ENCODE assay signal across 24 cellular contexts in genomic region chr2:19676770-19677169, GRCh38.
DNase-seq lines count a peak whose midpoint lies in the region; TF ChIP-seq lines count a peak whose summit lies in the region.
"Had no signal": no experiment of that assay in that cellular context is flagged by ENCODE, and none has a peak within 500 bp of the region (broad histone marks: within the 10 kb centered on the region; RNA-seq: fewer than 3 reads in every experiment).

No MANE protein-coding gene starts in this region.

- no peaks in the 10 kb centered on the region for H3K9me3 Mint-ChIP-seq in H9
- H3K9me3 Mint-ChIP-seq: activated naive CD4-positive, alpha-beta T cell treated with anti-CD3 and anti-CD28 coated beads, Interleukin-2, amount 50 U/mL, for 24 hours; activated T-helper 1 cell treated with anti-CD3 and anti-CD28 coated beads, Interleukin-12 subunit alpha, Interleukin-12 subunit beta, Interleukin-2, Interleukin-4 antibody, amounts not matched to agents 30 ng/mL and 10 ng/mL and 1 ng/mL, durations not matched to agents 14 hours and 24 hours and 36 hours; HFFc6 had no signal

- no peak overlapping the region for H3K23ac ChIP-seq in H9 (ENCODE audit: insufficient read length, low read depth, low read length)

- no peak overlapping the region for H2AK5ac ChIP-seq in H9 (ENCODE audit: insufficient read length, low read length)

- H3K4me1 Mint-ChIP-seq in H9 = no peaks in the 10 kb centered on the region
- H3K4me1 Mint-ChIP-seq: activated naive CD4-positive, alpha-beta T cell treated with anti-CD3 and anti-CD28 coated beads, Interleukin-2, amount 50 U/mL, for 24 hours had no signal

- H2AFZ ChIP-seq in H9 (ENCODE audit: low read length) = no peak overlapping the region

- H3T11ph ChIP-seq in H9 (ENCODE audit: low read length) = no peak overlapping the region

- H2BK20ac ChIP-seq in H9 (ENCODE audit: low read depth, low read length, poor library complexity, severe bottlenecking) = no peak overlapping the region

- H3K36me3 Mint-ChIP-seq in H9 (ENCODE audit: insufficient read depth in 1 of 3, low read depth in 3 of 3) = no peaks in the 10 kb centered on the region
- H3K36me3 Mint-ChIP-seq: activated naive CD4-positive, alpha-beta T cell treated with anti-CD3 and anti-CD28 coated beads, Interleukin-2, amount 50 U/mL, for 24 hours had no signal

- H2BK15ac ChIP-seq in H9 (ENCODE audit: low read depth, low read length) = no peak overlapping the region

- WGBS in H9 (ENCODE audit: extremely low coverage, insufficient read length, low lambda C conversion rate) = no CpG with 5 or more reads among the region's 6 CpGs
- 74 to 81% methylated on average over 6 of the region's 6 CpGs for WGBS in tibial nerve, 2 donors

- H4K20me1 ChIP-seq in H9 (ENCODE audit: control insufficient read depth, insufficient read depth, insufficient read length) = no peaks in the 10 kb centered on the region

- no peak overlapping the region for H3K27ac Mint-ChIP-seq in H9
- H3K27ac Mint-ChIP-seq: activated naive CD4-positive, alpha-beta T cell treated with anti-CD3 and anti-CD28 coated beads, Interleukin-2, amount 50 U/mL, for 24 hours; activated T-helper 1 cell treated with anti-CD3 and anti-CD28 coated beads, Interleukin-12 subunit alpha, Interleukin-12 subunit beta, Interleukin-2, Interleukin-4 antibody, amounts not matched to agents 30 ng/mL and 10 ng/mL and 1 ng/mL, durations not matched to agents 14 hours and 24 hours and 36 hours; HFFc6 had no signal

- H3K9me3 ChIP-seq in H9 (ENCODE audit: control insufficient read depth, low read depth, low read length) = no peaks in the 10 kb centered on the region
- no peaks in the 10 kb centered on the region for H3K9me3 ChIP-seq in right atrium auricular region
- no peaks in the 10 kb centered on the region for H3K9me3 ChIP-seq in tibial nerve
- H3K9me3 ChIP-seq: heart right ventricle had no signal

- no peak overlapping the region for H3K4me3 Mint-ChIP-seq in H9
- H3K4me3 Mint-ChIP-seq: activated naive CD4-positive, alpha-beta T cell treated with anti-CD3 and anti-CD28 coated beads, Interleukin-2, amount 50 U/mL, for 24 hours; activated T-helper 1 cell treated with anti-CD3 and anti-CD28 coated beads, Interleukin-12 subunit alpha, Interleukin-12 subunit beta, Interleukin-2, Interleukin-4 antibody, amounts not matched to agents 30 ng/mL and 10 ng/mL and 1 ng/mL, durations not matched to agents 14 hours and 24 hours and 36 hours; HFFc6 had no signal

- H2BK120ac ChIP-seq in H9 (ENCODE audit: low read depth, low read length, poor library complexity, severe bottlenecking) = no peak overlapping the region

- H2BK5ac ChIP-seq in H9 (ENCODE audit: insufficient read length, low read length) = no peak overlapping the region

- H4K8ac ChIP-seq in H9 (replicated peaks; ENCODE audit: insufficient read length, low read depth, low read length) = no peak overlapping the region

- H3K27me3 ChIP-seq in H9 (ENCODE audit: insufficient read depth, low read length) (no peaks in the 10 kb centered on the region), right atrium auricular region (no peaks in the 10 kb centered on the region), tibial nerve (no peaks in the 10 kb centered on the region)
- H3K27me3 ChIP-seq: heart right ventricle had no signal

- no peak overlapping the region for H3K27ac ChIP-seq in H9 (ENCODE audit: insufficient read length, low read depth, low read length)
- H3K27ac ChIP-seq in right atrium auricular region = no peak overlapping the region
- H3K27ac ChIP-seq in tibial nerve = no peak overlapping the region
- H3K27ac ChIP-seq: epithelial cell of prostate, heart right ventricle, KMS-11 had no signal

- peak; percentile 55 for TF ChIP-seq CTCF in H9 (conservative IDR thresholded peaks at IDR 0.05)
- no peak for TF ChIP-seq CTCF in right atrium auricular region (IDR thresholded peaks at IDR 0.05)
- TF ChIP-seq CTCF in tibial nerve (IDR thresholded peaks at IDR 0.05) = no peak

- no peak overlapping the region for H3K14ac ChIP-seq in H9 (ENCODE audit: insufficient read depth, low read length)

- TF ChIP-seq POLR2A in tibial nerve (IDR thresholded peaks at IDR 0.05) = no peak

- no peaks in the 10 kb centered on the region for H3K4me1 ChIP-seq in H9 (ENCODE audit: insufficient read depth, low read length)
- peaks cover 0 to 19% of the 10 kb centered on the region in 2 donors for H3K4me1 ChIP-seq in right atrium auricular region
- H3K4me1 ChIP-seq in tibial nerve = peaks cover 0 to 9% (median 0%) of the 10 kb centered on the region in 4 donors

- no peak overlapping the region for H3K56ac ChIP-seq in H9 (ENCODE audit: insufficient read length, low read depth, low read length)

- H3K18ac ChIP-seq in H9 (ENCODE audit: insufficient read length, low read depth, low read length) = no peak overlapping the region

- H3K36me3 ChIP-seq in right atrium auricular region = no peaks in the 10 kb centered on the region
- no peaks in the 10 kb centered on the region for H3K36me3 ChIP-seq in tibial nerve
- H3K36me3 ChIP-seq: heart right ventricle had no signal

- no peak overlapping the region for H4K5ac ChIP-seq in H9 (ENCODE audit: insufficient read length, low read depth, low read length)

- peaks cover 2% of the 10 kb centered on the region; the same call in 1 of the 2 replicates for H3K27me3 Mint-ChIP-seq in H9 (ENCODE audit: low read depth)

- H3K4me3 ChIP-seq in right atrium auricular region = no peak overlapping the region
- H3K4me3 ChIP-seq in tibial nerve = no peak overlapping the region
- H3K4me3 ChIP-seq: heart right ventricle had no signal

- no peak overlapping the region for H2BK12ac ChIP-seq in H9 (ENCODE audit: insufficient read length, low read depth, low read length)

- no peak overlapping the region for H4K91ac ChIP-seq in H9 (ENCODE audit: insufficient read length, low read depth, low read length)

- no peak overlapping the region for H3K4me2 ChIP-seq in H9 (ENCODE audit: insufficient read depth, insufficient read length, low read length)
- H3K4me2 ChIP-seq: KMS-11 had no signal

- no peak overlapping the region for H3K9ac ChIP-seq in H9 (ENCODE audit: extremely low read depth, insufficient read length, low read length)
- H3K9ac ChIP-seq: KMS-11 had no signal

- H3K4ac ChIP-seq in H9 (ENCODE audit: low read depth, low read length) = no peak overlapping the region

- TF ChIP-seq EP300 in tibial nerve (IDR thresholded peaks at IDR 0.05) = no peak

- H3K79me1 ChIP-seq in H9 (ENCODE audit: insufficient read depth, low read depth, low read length, poor library complexity, severe bottlenecking) = no peaks in the 10 kb centered on the region

- no peaks in the 10 kb centered on the region for H3K79me2 ChIP-seq in H9 (ENCODE audit: insufficient read depth, low read length)

- H3K23me2 ChIP-seq in H9 (ENCODE audit: insufficient read length, low read depth, low read length, poor library complexity, severe bottlenecking) = no peaks in the 10 kb centered on the region

- DNase-seq in NCI-H82 (lab: John Stamatoyannopoulos, UW) (peak; percentile 40), NCI-H82 treated with DMSO at 0.1 percent for 48 hours (lab: John Stamatoyannopoulos, UW; ENCODE audit: unreplicated experiment) (no peak), H9 (peak; percentile 58), RPMI8226 (peak; percentile 19), iPS-NIHi7 (ENCODE audit: extremely low spot score) (peak; percentile 74), SKM-1 (lab: John Stamatoyannopoulos, UW; ENCODE audit: unreplicated experiment) (no peak), right atrium auricular region (ENCODE audit: low spot score) (no peak), tibial nerve (ENCODE audit: low spot score in 2 of 2) (no peak)
- DNase-seq: ACHN; activated CD4-positive, alpha-beta T cell treated with anti-CD3 and anti-CD28 coated beads for 4 hours; C1 segment of cervical spinal cord; Calu3; central memory CD4-positive, alpha-beta T cell; heart right ventricle; HFFc6; left ventricle myocardium superior; NCI-H1048; NCI-H2029 treated with DMSO at 0.1 percent for 48 hours; NCI-H510A; posterior cingulate gyrus had no signal

Comparison
In these comparisons a context has a peak if more than half of its experiments do, and no peak if none do; other contexts are left out.
1. DNase-seq: peak in NCI-H82 (single experiment), H9 (single experiment), RPMI8226 (single experiment) and iPS-NIHi7 (single experiment); none in NCI-H82 treated with DMSO at 0.1 percent for 48 hours (single experiment), SKM-1 (single experiment), right atrium auricular region (single experiment) and tibial nerve (0 of 2).